Comparison of ENCODE assay signal across 27 cellular contexts in genomic region chr14:53828820-53829219, GRCh38.
"Had no signal": no experiment of that assay in that cellular context is flagged by ENCODE, and none has a peak within 500 bp of the region (broad histone marks: within the 10 kb centered on the region; RNA-seq: fewer than 3 reads in every experiment).

No MANE protein-coding gene starts in this region.

- H3K9me3 ChIP-seq: ovary, prostate gland, right lobe of liver, thoracic aorta, thyroid gland, tibial nerve, vagina had no signal

- H3K4me3 Mint-ChIP-seq: natural killer cell; nephron; neural progenitor cell; stimulated activated effector memory CD8-positive, alpha-beta T cell treated with anti-CD3 and anti-CD28 coated beads, Interleukin-12 subunit alpha, Interleukin-12 subunit beta, amount 100 ng/mL, for 72 hours; stimulated activated naive B cell treated with anti-CD40 and anti-IgM and Interleukin-4, amounts not matched to agents 10 μg/mL and 1 μg/mL and 100 μg/mL, for 72 hours; stimulated activated naive CD8-positive, alpha-beta T cell treated with anti-CD3 and anti-CD28 coated beads, Interleukin-15, Interleukin-2, amounts not matched to agents 100 ng/mL and 50 ng/mL, for 24 hours had no signal

- DNase-seq: natural killer cell; occipital lobe; ovary; retina; right lobe of liver; sigmoid colon; small intestine; stimulated activated CD4-positive, alpha-beta T cell treated with anti-CD3 and anti-CD28 coated beads, Interleukin-15, amount 100 ng/mL, for 24 hours; stimulated activated CD4-positive, alpha-beta T cell treated with anti-CD3 and anti-CD28 coated beads, Interleukin-2, amount 100 ng/mL, for 24 hours; stimulated activated CD4-positive, alpha-beta T cell treated with anti-CD3 and anti-CD28 coated beads, Interleukin-2, amount 100 ng/mL, for 48 hours; stimulated activated CD4-positive, alpha-beta T cell treated with anti-CD3 and anti-CD28 coated beads, Interleukin-4, amount 100 ng/mL, for 24 hours; stimulated activated naive B cell treated with anti-CD40 and anti-IgM and Interleukin-4, amounts not matched to agents 10 μg/mL and 1 μg/mL and 100 μg/mL, for 72 hours; stimulated activated naive CD4-positive, alpha-beta T cell treated with Interleukin-2 at 50 U/mL for 16 hours; stomach; thyroid gland; trophoblast cell; upper lobe of left lung had no signal

- H3K4me1 Mint-ChIP-seq: natural killer cell; nephron; neural progenitor cell; stimulated activated effector memory CD8-positive, alpha-beta T cell treated with anti-CD3 and anti-CD28 coated beads, Interleukin-12 subunit alpha, Interleukin-12 subunit beta, amount 100 ng/mL, for 72 hours; stimulated activated naive B cell treated with anti-CD40 and anti-IgM and Interleukin-4, amounts not matched to agents 10 μg/mL and 1 μg/mL and 100 μg/mL, for 72 hours had no signal

- H3K9me3 Mint-ChIP-seq: neural progenitor cell; stimulated activated naive CD8-positive, alpha-beta T cell treated with anti-CD3 and anti-CD28 coated beads, Interleukin-15, Interleukin-2, amounts not matched to agents 100 ng/mL and 50 ng/mL, for 24 hours had no signal

- H3K36me3 ChIP-seq: neural progenitor cell, ovary, prostate gland, right lobe of liver, sigmoid colon, stomach, thoracic aorta, thyroid gland, tibial nerve, upper lobe of left lung, vagina had no signal

- H3K4me3 ChIP-seq: neural progenitor cell, ovary, prostate gland, right lobe of liver, sigmoid colon, stomach, thoracic aorta, thyroid gland, tibial nerve, upper lobe of left lung, vagina had no signal

- H3K27ac ChIP-seq: neural progenitor cell, ovary, parathyroid adenoma, prostate gland, right lobe of liver, sigmoid colon, stomach, thoracic aorta, thyroid gland, tibial nerve, upper lobe of left lung, vagina had no signal

- H3K4me1 ChIP-seq: neural progenitor cell, parathyroid adenoma, prostate gland, right lobe of liver, sigmoid colon, stomach, thyroid gland, tibial nerve, upper lobe of left lung, vagina had no signal

- H3K36me3 Mint-ChIP-seq: natural killer cell; neural progenitor cell; stimulated activated effector memory CD8-positive, alpha-beta T cell treated with anti-CD3 and anti-CD28 coated beads, Interleukin-12 subunit alpha, Interleukin-12 subunit beta, amount 100 ng/mL, for 72 hours; stimulated activated naive B cell treated with anti-CD40 and anti-IgM and Interleukin-4, amounts not matched to agents 10 μg/mL and 1 μg/mL and 100 μg/mL, for 72 hours had no signal

- H3K27ac Mint-ChIP-seq: natural killer cell; nephron; neural progenitor cell; stimulated activated effector memory CD8-positive, alpha-beta T cell treated with anti-CD3 and anti-CD28 coated beads, Interleukin-12 subunit alpha, Interleukin-12 subunit beta, amount 100 ng/mL, for 72 hours; stimulated activated naive B cell treated with anti-CD40 and anti-IgM and Interleukin-4, amounts not matched to agents 10 μg/mL and 1 μg/mL and 100 μg/mL, for 72 hours; stimulated activated naive CD8-positive, alpha-beta T cell treated with anti-CD3 and anti-CD28 coated beads, Interleukin-15, Interleukin-2, amounts not matched to agents 100 ng/mL and 50 ng/mL, for 24 hours had no signal

- H3K27me3 Mint-ChIP-seq: stimulated activated naive B cell treated with anti-CD40 and anti-IgM and Interleukin-4, amounts not matched to agents 10 μg/mL and 1 μg/mL and 100 μg/mL, for 72 hours; stimulated activated naive CD8-positive, alpha-beta T cell treated with anti-CD3 and anti-CD28 coated beads, Interleukin-15, Interleukin-2, amounts not matched to agents 100 ng/mL and 50 ng/mL, for 24 hours had no signal

- H3K27me3 ChIP-seq: neural progenitor cell, ovary, right lobe of liver, sigmoid colon, stomach, thyroid gland, tibial nerve, upper lobe of left lung, vagina had no signal

- ATAC-seq: natural killer cell; right cardiac atrium; right lobe of liver; stimulated activated effector memory CD8-positive, alpha-beta T cell treated with anti-CD3 and anti-CD28 coated beads, Interleukin-12 subunit alpha, Interleukin-12 subunit beta, amount 100 ng/mL, for 72 hours; stimulated activated naive B cell treated with anti-CD40 and anti-IgM and Interleukin-4, amounts not matched to agents 10 μg/mL and 1 μg/mL and 100 μg/mL, for 72 hours had no signal
